Comparison of ENCODE assay signal across 1 cellular context in the genomic region with DNA sequence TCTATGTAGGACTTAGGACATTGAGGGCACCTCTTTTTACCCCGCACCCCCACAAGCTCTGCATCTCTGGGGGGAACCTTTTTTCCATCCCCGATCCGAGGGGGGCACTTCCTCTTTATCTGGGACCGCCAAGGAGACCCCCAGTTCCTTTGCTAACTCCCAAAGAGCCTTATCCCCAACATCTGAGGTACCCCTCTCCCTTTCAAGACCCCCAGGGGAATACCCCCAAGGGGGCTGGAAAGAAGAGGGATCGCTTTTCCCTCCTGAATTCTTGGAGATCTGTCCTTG.
TF ChIP-seq lines count a peak whose summit lies in the region.

No MANE protein-coding gene starts in this region.

TF ChIP-seq in K562, 482 proteins besides CTCF, POLR2A, EP300 and RAD21:
- peak; percentile 45; the same call in 1 of the 2 replicates for TF ChIP-seq SP1 (CRISPR knock-in tag; IDR thresholded peaks at IDR 0.05)
- TF ChIP-seq ZBTB7A (IDR thresholded peaks at IDR 0.05; ENCODE audit: borderline replicate concordance, control insufficient read depth, low read depth, low read length) = peak; percentile 71
- no peak for TF ChIP-seq SAP30 (IDR thresholded peaks at IDR 0.05; ENCODE audit: borderline replicate concordance, insufficient read depth, low read depth, low read length, poor library complexity, severe bottlenecking)
- 0 out of 2 replicates have a peak, but pooled peaks have one; percentile 27 for TF ChIP-seq NR2C2 (CRISPR knock-in tag; IDR thresholded peaks at IDR 0.05)
- TF ChIP-seq NR2C2 (tag; IDR thresholded peaks at IDR 0.05) = no peak
- TF ChIP-seq GMEB1 (CRISPR knock-in tag; IDR thresholded peaks at IDR 0.05) = no peak
- TF ChIP-seq ZNF124 (CRISPR knock-in tag; IDR thresholded peaks at IDR 0.05) = no peak
- no peak for TF ChIP-seq RBM22 (IDR thresholded peaks at IDR 0.05; ENCODE audit: low read depth, low read length, poor library complexity, severe bottlenecking)
- TF ChIP-seq, protein P1, sequence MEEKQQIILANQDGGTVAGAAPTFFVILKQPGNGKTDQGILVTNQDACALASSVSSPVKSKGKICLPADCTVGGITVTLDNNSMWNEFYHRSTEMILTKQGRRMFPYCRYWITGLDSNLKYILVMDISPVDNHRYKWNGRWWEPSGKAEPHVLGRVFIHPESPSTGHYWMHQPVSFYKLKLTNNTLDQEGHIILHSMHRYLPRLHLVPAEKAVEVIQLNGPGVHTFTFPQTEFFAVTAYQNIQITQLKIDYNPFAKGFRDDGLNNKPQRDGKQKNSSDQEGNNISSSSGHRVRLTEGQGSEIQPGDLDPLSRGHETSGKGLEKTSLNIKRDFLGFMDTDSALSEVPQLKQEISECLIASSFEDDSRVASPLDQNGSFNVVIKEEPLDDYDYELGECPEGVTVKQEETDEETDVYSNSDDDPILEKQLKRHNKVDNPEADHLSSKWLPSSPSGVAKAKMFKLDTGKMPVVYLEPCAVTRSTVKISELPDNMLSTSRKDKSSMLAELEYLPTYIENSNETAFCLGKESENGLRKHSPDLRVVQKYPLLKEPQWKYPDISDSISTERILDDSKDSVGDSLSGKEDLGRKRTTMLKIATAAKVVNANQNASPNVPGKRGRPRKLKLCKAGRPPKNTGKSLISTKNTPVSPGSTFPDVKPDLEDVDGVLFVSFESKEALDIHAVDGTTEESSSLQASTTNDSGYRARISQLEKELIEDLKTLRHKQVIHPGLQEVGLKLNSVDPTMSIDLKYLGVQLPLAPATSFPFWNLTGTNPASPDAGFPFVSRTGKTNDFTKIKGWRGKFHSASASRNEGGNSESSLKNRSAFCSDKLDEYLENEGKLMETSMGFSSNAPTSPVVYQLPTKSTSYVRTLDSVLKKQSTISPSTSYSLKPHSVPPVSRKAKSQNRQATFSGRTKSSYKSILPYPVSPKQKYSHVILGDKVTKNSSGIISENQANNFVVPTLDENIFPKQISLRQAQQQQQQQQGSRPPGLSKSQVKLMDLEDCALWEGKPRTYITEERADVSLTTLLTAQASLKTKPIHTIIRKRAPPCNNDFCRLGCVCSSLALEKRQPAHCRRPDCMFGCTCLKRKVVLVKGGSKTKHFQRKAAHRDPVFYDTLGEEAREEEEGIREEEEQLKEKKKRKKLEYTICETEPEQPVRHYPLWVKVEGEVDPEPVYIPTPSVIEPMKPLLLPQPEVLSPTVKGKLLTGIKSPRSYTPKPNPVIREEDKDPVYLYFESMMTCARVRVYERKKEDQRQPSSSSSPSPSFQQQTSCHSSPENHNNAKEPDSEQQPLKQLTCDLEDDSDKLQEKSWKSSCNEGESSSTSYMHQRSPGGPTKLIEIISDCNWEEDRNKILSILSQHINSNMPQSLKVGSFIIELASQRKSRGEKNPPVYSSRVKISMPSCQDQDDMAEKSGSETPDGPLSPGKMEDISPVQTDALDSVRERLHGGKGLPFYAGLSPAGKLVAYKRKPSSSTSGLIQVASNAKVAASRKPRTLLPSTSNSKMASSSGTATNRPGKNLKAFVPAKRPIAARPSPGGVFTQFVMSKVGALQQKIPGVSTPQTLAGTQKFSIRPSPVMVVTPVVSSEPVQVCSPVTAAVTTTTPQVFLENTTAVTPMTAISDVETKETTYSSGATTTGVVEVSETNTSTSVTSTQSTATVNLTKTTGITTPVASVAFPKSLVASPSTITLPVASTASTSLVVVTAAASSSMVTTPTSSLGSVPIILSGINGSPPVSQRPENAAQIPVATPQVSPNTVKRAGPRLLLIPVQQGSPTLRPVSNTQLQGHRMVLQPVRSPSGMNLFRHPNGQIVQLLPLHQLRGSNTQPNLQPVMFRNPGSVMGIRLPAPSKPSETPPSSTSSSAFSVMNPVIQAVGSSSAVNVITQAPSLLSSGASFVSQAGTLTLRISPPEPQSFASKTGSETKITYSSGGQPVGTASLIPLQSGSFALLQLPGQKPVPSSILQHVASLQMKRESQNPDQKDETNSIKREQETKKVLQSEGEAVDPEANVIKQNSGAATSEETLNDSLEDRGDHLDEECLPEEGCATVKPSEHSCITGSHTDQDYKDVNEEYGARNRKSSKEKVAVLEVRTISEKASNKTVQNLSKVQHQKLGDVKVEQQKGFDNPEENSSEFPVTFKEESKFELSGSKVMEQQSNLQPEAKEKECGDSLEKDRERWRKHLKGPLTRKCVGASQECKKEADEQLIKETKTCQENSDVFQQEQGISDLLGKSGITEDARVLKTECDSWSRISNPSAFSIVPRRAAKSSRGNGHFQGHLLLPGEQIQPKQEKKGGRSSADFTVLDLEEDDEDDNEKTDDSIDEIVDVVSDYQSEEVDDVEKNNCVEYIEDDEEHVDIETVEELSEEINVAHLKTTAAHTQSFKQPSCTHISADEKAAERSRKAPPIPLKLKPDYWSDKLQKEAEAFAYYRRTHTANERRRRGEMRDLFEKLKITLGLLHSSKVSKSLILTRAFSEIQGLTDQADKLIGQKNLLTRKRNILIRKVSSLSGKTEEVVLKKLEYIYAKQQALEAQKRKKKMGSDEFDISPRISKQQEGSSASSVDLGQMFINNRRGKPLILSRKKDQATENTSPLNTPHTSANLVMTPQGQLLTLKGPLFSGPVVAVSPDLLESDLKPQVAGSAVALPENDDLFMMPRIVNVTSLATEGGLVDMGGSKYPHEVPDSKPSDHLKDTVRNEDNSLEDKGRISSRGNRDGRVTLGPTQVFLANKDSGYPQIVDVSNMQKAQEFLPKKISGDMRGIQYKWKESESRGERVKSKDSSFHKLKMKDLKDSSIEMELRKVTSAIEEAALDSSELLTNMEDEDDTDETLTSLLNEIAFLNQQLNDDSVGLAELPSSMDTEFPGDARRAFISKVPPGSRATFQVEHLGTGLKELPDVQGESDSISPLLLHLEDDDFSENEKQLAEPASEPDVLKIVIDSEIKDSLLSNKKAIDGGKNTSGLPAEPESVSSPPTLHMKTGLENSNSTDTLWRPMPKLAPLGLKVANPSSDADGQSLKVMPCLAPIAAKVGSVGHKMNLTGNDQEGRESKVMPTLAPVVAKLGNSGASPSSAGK (IDR thresholded peaks at IDR 0.05) = 0 out of 2 replicates have a peak, but pooled peaks have one; percentile 6
- TF ChIP-seq ZNF717 (CRISPR knock-in tag; IDR thresholded peaks at IDR 0.05) = no peak
- TF ChIP-seq CTBP1 (IDR thresholded peaks at IDR 0.05; ENCODE audit: borderline replicate concordance) = no peak
- TF ChIP-seq SPI1 (IDR thresholded peaks at IDR 0.05; ENCODE audit: borderline replicate concordance, low read depth, low read length) = peak; percentile 92
- TF ChIP-seq SIX5 (IDR thresholded peaks at IDR 0.05; ENCODE audit: borderline replicate concordance in 1 of 2, insufficient read depth in 1 of 2, low read depth in 1 of 2, low read length in 2 of 2) = no peak
- TF ChIP-seq BRF1 (IDR thresholded peaks at IDR 0.05; ENCODE audit: borderline replicate concordance, extremely low read depth, insufficient read length) = no peak
- TF ChIP-seq E2F4 (CRISPR knock-in tag; IDR thresholded peaks at IDR 0.05; ENCODE audit: low read depth) = no peak
- no peak for TF ChIP-seq ZNF274 (IDR thresholded peaks at IDR 0.05; ENCODE audit: borderline replicate concordance, low read depth, low read length)
- TF ChIP-seq HDAC3 (IDR thresholded peaks at IDR 0.05; ENCODE audit: borderline replicate concordance, partially characterized antibody) = no peak
- TF ChIP-seq RBBP5 (IDR thresholded peaks at IDR 0.05; ENCODE audit: borderline replicate concordance, insufficient read depth, low read length, poor library complexity, severe bottlenecking) = peak; percentile 14
